Comparison of ENCODE assay signal across 33 cellular contexts in genomic region chr1:38570576-38570975, GRCh38.
"Had no signal": no experiment of that assay in that cellular context is flagged by ENCODE, and none has a peak within 500 bp of the region (broad histone marks: within the 10 kb centered on the region; RNA-seq: fewer than 3 reads in every experiment).

No MANE protein-coding gene starts in this region.

- H3K36me3 Mint-ChIP-seq: activated naive CD4-positive, alpha-beta T cell treated with anti-CD3 and anti-CD28 coated beads, Interleukin-2, amount 10 ng/mL, durations not matched to agents 7 days and 5 days; activated naive CD4-positive, alpha-beta T cell treated with anti-CD3 and anti-CD28 coated beads, Interleukin-2, amount 50 U/mL, for 24 hours; activated naive CD8-positive, alpha-beta T cell; activated naive CD8-positive, alpha-beta T cell treated with anti-CD3 and anti-CD28 coated beads, Interleukin-2, amount 10 ng/mL, durations not matched to agents 7 days and 5 days had no signal

- H3K4me3 ChIP-seq: ascending aorta, breast epithelium had no signal

- H3K27ac Mint-ChIP-seq: activated B cell treated with CpG ODN at 0.5 μM for 24 hours; activated CD4-positive, alpha-beta memory T cell treated with anti-CD3 and anti-CD28 coated beads, Interleukin-2, amount 10 ng/mL, durations not matched to agents 7 days and 5 days; activated CD4-positive, alpha-beta T cell treated with anti-CD3 and anti-CD28 coated beads for 36 hours; activated CD4-positive, alpha-beta T cell treated with anti-CD3 and anti-CD28 coated beads, Interleukin-2, amount 10 ng/mL, durations not matched to agents 7 days and 5 days; activated CD8-positive, alpha-beta T cell treated with anti-CD3 and anti-CD28 coated beads, Interleukin-2, amount 10 ng/mL, durations not matched to agents 7 days and 5 days; activated naive CD4-positive, alpha-beta T cell treated with anti-CD3 and anti-CD28 coated beads, Interleukin-2, amount 10 ng/mL, durations not matched to agents 7 days and 5 days; activated naive CD4-positive, alpha-beta T cell treated with anti-CD3 and anti-CD28 coated beads, Interleukin-2, amount 50 U/mL, for 24 hours; activated naive CD8-positive, alpha-beta T cell treated with anti-CD3 and anti-CD28 coated beads, Interleukin-2, amount 10 ng/mL, durations not matched to agents 7 days and 5 days; activated naive CD8-positive, alpha-beta T cell treated with anti-CD3 and anti-CD28 coated beads, Interleukin-2, amount 50 U/mL, for 24 hours; activated T-cell treated with anti-CD3 and anti-CD28 coated beads, Interleukin-2, amount 50 U/mL, for 24 hours; activated T-helper 2 cell treated with anti-CD3 and anti-CD28 coated beads, Interferon-gamma antibody, Interleukin-2, Interleukin-4, amounts not matched to agents 10 μg/mL and 5 μg/mL and 100 μg/mL, durations not matched to agents 14 hours and 24 hours and 36 hours; T-helper 1 cell treated with Interleukin-12 subunit alpha and Interleukin-12 subunit beta and Interleukin-4 antibody, amounts not matched to agents 30 μg/mL and 1 μg/mL, for 36 hours; T-helper 2 cell treated with Interferon-gamma antibody and Interleukin-4, amounts not matched to agents 5 μg/mL and 100 μg/mL, for 36 hours had no signal

- H3K9me3 Mint-ChIP-seq: activated B cell treated with CpG ODN at 0.5 μM for 24 hours; activated CD4-positive, alpha-beta memory T cell treated with anti-CD3 and anti-CD28 coated beads, Interleukin-2, amount 10 ng/mL, durations not matched to agents 7 days and 5 days; activated CD4-positive, alpha-beta T cell treated with anti-CD3 and anti-CD28 coated beads, Interleukin-2, amount 10 ng/mL, durations not matched to agents 7 days and 5 days; activated naive CD4-positive, alpha-beta T cell treated with anti-CD3 and anti-CD28 coated beads, Interleukin-2, amount 10 ng/mL, durations not matched to agents 7 days and 5 days; activated naive CD4-positive, alpha-beta T cell treated with anti-CD3 and anti-CD28 coated beads, Interleukin-2, amount 50 U/mL, for 24 hours; activated naive CD8-positive, alpha-beta T cell treated with anti-CD3 and anti-CD28 coated beads, Interleukin-2, amount 10 ng/mL, durations not matched to agents 7 days and 5 days; activated naive CD8-positive, alpha-beta T cell treated with anti-CD3 and anti-CD28 coated beads, Interleukin-2, amount 50 U/mL, for 24 hours; activated T-cell treated with anti-CD3 and anti-CD28 coated beads, Interleukin-2, amount 50 U/mL, for 24 hours; activated T-helper 2 cell treated with anti-CD3 and anti-CD28 coated beads, Interferon-gamma antibody, Interleukin-2, Interleukin-4, amounts not matched to agents 10 μg/mL and 5 μg/mL and 100 μg/mL, durations not matched to agents 14 hours and 24 hours and 36 hours; T-helper 1 cell treated with Interleukin-12 subunit alpha and Interleukin-12 subunit beta and Interleukin-4 antibody, amounts not matched to agents 30 μg/mL and 1 μg/mL, for 36 hours; T-helper 2 cell treated with Interferon-gamma antibody and Interleukin-4, amounts not matched to agents 5 μg/mL and 100 μg/mL, for 36 hours had no signal

- H3K4me1 Mint-ChIP-seq: activated B cell treated with CpG ODN at 0.5 μM for 24 hours had no signal

- H3K9me3 ChIP-seq: ascending aorta, breast epithelium had no signal

- DNase-seq: activated B cell treated with CpG ODN at 0.5 μM for 24 hours; activated CD4-positive, alpha-beta memory T cell treated with anti-CD3 and anti-CD28 coated beads, Interleukin-2, amount 10 ng/mL, durations not matched to agents 7 days and 5 days; activated CD4-positive, alpha-beta T cell treated with anti-CD3 and anti-CD28 coated beads for 1 hour; activated CD4-positive, alpha-beta T cell treated with anti-CD3 and anti-CD28 coated beads for 36 hours; activated CD4-positive, alpha-beta T cell treated with anti-CD3 and anti-CD28 coated beads for 48 hours; activated CD4-positive, alpha-beta T cell treated with anti-CD3 and anti-CD28 coated beads, Interleukin-2, amount 10 ng/mL, durations not matched to agents 7 days and 5 days; activated CD4-positive, alpha-beta T cell treated with anti-CD3 and anti-CD28 coated beads, Interleukin-2, amount 50 U/mL, for 48 hours; activated CD8-positive, alpha-beta memory T cell treated with anti-CD3 and anti-CD28 coated beads, Interleukin-2, amount 50 U/mL, for 48 hours; activated CD8-positive, alpha-beta T cell treated with anti-CD3 and anti-CD28 coated beads, Interleukin-2, amount 10 ng/mL, durations not matched to agents 7 days and 5 days; activated effector memory CD4-positive, alpha-beta T cell treated with Interleukin-2 at 50 U/mL for 16 hours; activated gamma-delta T cell; activated naive CD4-positive, alpha-beta T cell treated with anti-CD3 and anti-CD28 coated beads, Interleukin-2, amount 10 ng/mL, durations not matched to agents 7 days and 5 days; activated naive CD4-positive, alpha-beta T cell treated with Interleukin-2 at 50 U/mL for 16 hours; activated naive CD8-positive, alpha-beta T cell treated with anti-CD3 and anti-CD28 coated beads, Interleukin-2, amount 10 ng/mL, durations not matched to agents 7 days and 5 days; activated naive CD8-positive, alpha-beta T cell treated with anti-CD3 and anti-CD28 coated beads, Interleukin-2, amount 50 U/mL, for 24 hours; activated T-cell treated with anti-CD3 and anti-CD28 coated beads, Interleukin-2, amount 50 U/mL, for 24 hours; activated T-cell treated with anti-CD3 and anti-CD28 coated beads, Interleukin-2, amount 50 U/mL, for 48 hours; amygdala; anterior cingulate cortex; brain microvascular endothelial cell; central memory CD4-positive, alpha-beta T cell; T-helper 1 cell; T-helper 2 cell; T-helper 9 cell had no signal

- H3K4me1 ChIP-seq: ascending aorta, breast epithelium had no signal

- H3K4me3 Mint-ChIP-seq: activated B cell treated with CpG ODN at 0.5 μM for 24 hours; activated CD4-positive, alpha-beta memory T cell treated with anti-CD3 and anti-CD28 coated beads, Interleukin-2, amount 10 ng/mL, durations not matched to agents 7 days and 5 days; activated CD4-positive, alpha-beta T cell treated with anti-CD3 and anti-CD28 coated beads for 36 hours; activated CD4-positive, alpha-beta T cell treated with anti-CD3 and anti-CD28 coated beads, Interleukin-2, amount 10 ng/mL, durations not matched to agents 7 days and 5 days; activated CD8-positive, alpha-beta T cell treated with anti-CD3 and anti-CD28 coated beads, Interleukin-2, amount 10 ng/mL, durations not matched to agents 7 days and 5 days; activated naive CD4-positive, alpha-beta T cell treated with anti-CD3 and anti-CD28 coated beads, Interleukin-2, amount 10 ng/mL, durations not matched to agents 7 days and 5 days; activated naive CD4-positive, alpha-beta T cell treated with anti-CD3 and anti-CD28 coated beads, Interleukin-2, amount 50 U/mL, for 24 hours; activated naive CD8-positive, alpha-beta T cell; activated naive CD8-positive, alpha-beta T cell treated with anti-CD3 and anti-CD28 coated beads, Interleukin-2, amount 10 ng/mL, durations not matched to agents 7 days and 5 days; activated naive CD8-positive, alpha-beta T cell treated with anti-CD3 and anti-CD28 coated beads, Interleukin-2, amount 50 U/mL, for 24 hours; activated T-cell treated with anti-CD3 and anti-CD28 coated beads, Interleukin-2, amount 50 U/mL, for 24 hours; T-helper 1 cell treated with Interleukin-12 subunit alpha and Interleukin-12 subunit beta and Interleukin-4 antibody, amounts not matched to agents 30 μg/mL and 1 μg/mL, for 36 hours; T-helper 2 cell treated with Interferon-gamma antibody and Interleukin-4, amounts not matched to agents 5 μg/mL and 100 μg/mL, for 36 hours had no signal

- FAIRE-seq: TTC549 had no signal

- ATAC-seq: activated CD4-positive, alpha-beta T cell treated with anti-CD3 and anti-CD28 coated beads for 36 hours; activated CD4-positive, CD25-positive, alpha-beta regulatory T cell treated with anti-CD3 and anti-CD28 coated beads, Interleukin-2, amount 50 U/mL, for 24 hours; activated CD8-positive, alpha-beta T cell treated with anti-CD3 and anti-CD28 coated beads, Interleukin-2, amount 10 ng/mL, durations not matched to agents 7 days and 5 days; activated naive CD8-positive, alpha-beta T cell treated with anti-CD3 and anti-CD28 coated beads, Interleukin-2, amount 50 U/mL, for 24 hours had no signal

- H3K27me3 ChIP-seq: brain microvascular endothelial cell had no signal

- H3K27ac ChIP-seq: ascending aorta, brain microvascular endothelial cell had no signal

- H3K36me3 ChIP-seq: ascending aorta, brain microvascular endothelial cell, breast epithelium had no signal
